8 cellular contexts compared by ENCODE assay signal in the genomic region with DNA sequence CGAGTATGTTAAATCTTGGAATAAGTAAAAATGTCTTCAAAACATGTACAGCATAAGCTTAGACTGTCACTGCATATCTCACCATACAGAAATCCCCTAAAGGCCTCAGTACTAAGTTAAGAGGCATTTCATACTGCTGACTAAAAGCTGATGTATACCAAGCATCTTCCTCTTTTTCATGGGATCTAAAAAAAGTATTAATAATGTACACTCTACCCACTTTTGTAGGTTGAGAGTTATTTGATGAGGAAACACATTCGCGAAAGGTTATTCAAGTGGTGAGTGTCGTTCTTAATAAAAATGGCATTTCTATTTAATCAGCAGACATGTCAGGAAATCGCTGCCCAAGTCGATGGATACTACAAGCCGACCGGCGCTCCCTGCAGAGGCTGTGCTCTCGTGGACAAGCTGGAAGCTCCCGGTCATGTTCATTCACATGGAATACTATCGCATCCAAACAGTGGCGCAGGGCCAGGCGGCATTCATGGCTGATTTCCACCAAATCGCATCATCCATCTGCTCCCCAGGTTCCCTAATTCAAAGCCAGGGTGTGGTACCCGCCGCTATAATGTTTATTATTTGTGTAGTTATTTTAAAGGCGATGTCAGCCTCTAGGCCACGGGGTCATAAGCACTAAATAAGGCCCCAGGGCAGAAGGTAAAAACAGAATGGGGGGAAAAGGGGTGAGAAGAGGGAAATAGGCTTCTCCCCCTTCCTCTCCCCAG. TPM values are rescaled to one million over a fixed set of nuclear protein-coding genes. Genes with fewer than 3 reads are reported as not detected.
DNase-seq lines count a peak whose midpoint lies in the region; ATAC-seq and TF ChIP-seq lines count a peak whose summit lies in the region.

No MANE protein-coding gene starts in this region.

- H3K36me3 Mint-ChIP-seq in CD4-positive, alpha-beta T cell (ENCODE audit: low read depth): peaks cover 18% of the 10 kb centered on the region

- H3K27me3 ChIP-seq in CD4-positive, alpha-beta T cell (ENCODE audit: control insufficient read depth, insufficient read depth, low read length): no peaks in the 10 kb centered on the region
- H3K27me3 ChIP-seq in Peyer's patch: no peaks in the 10 kb centered on the region
- H3K27me3 ChIP-seq in parathyroid adenoma (ENCODE audit: control insufficient read depth, insufficient read depth, low read length): no peaks in the 10 kb centered on the region

- CTCF ChIA-PET in CD4-positive, alpha-beta T cell (lab: Charles Lee): interaction anchor here (1.3 to 1.7 kb wide), 2 partner anchors 10 to 204 kb away, joined by 3 to 4 read pairs; no protein-coding TSS in a partner anchor

- H3K4me3 ChIP-seq in Peyer's patch (peak overlapping the region; percentile 91 to 99 (median 96)), parathyroid adenoma (ENCODE audit: low read depth, low read length) (peak overlapping the region; percentile 90)

- H3K79me2 ChIP-seq in parathyroid adenoma: no peaks in the 10 kb centered on the region

- intact Hi-C loops in CD4-positive, alpha-beta T cell (cut with DNase I, micrococcal nuclease): loop anchor here (1.0 to 5.0 kb wide), 3 partner anchors 97 to 421 kb away; partner anchors contain the start of genes ERBIN (in 2 of the 2), SREK1 (in 2 of the 2) and TRIM23 (in 1 of the 2)
- intact Hi-C loops in left ventricle myocardium superior (cut with micrococcal nuclease): no loop called here

- no peak overlapping the region for H3K27ac Mint-ChIP-seq in CD4-positive, alpha-beta T cell

- H3K4me1 ChIP-seq in Peyer's patch (peaks cover 0 to 6% (median 2%) of the 10 kb centered on the region in 4 donors), parathyroid adenoma (no peaks in the 10 kb centered on the region)

- ATAC-seq in CD4-positive, alpha-beta T cell (ENCODE audit: poor library complexity): peak; percentile 15
- ATAC-seq in GM19324 (IDR thresholded peaks at IDR 0.05; ENCODE audit: low FRiP score, unreplicated experiment) (peak; percentile 2), left ventricle myocardium superior (peak; percentile 64)

- no peaks in the 10 kb centered on the region for H3K9me3 ChIP-seq in CD4-positive, alpha-beta T cell (ENCODE audit: control insufficient read depth, low read length)
- H3K9me3 ChIP-seq in Peyer's patch (no peaks in the 10 kb centered on the region), parathyroid adenoma (ENCODE audit: control insufficient read depth, low read length) (no peaks in the 10 kb centered on the region)

- peak overlapping the region; percentile 97 for H3K27ac ChIP-seq in CD4-positive, alpha-beta T cell (ENCODE audit: low read depth, low read length)
- H3K27ac ChIP-seq in Peyer's patch (peak overlapping the region; percentile 79 to 92 (median 82)), parathyroid adenoma (no peak overlapping the region)

- H3K4me2 ChIP-seq in parathyroid adenoma (ENCODE audit: low read length): peak overlapping the region; percentile 99

- peak overlapping the region; percentile 97 for H2AFZ ChIP-seq in parathyroid adenoma

- no peaks in the 10 kb centered on the region for H3K9me3 Mint-ChIP-seq in CD4-positive, alpha-beta T cell

- no peak overlapping the region for H3K9ac ChIP-seq in parathyroid adenoma

- no peak for TF ChIP-seq POLR2A in Peyer's patch (IDR thresholded peaks at IDR 0.05)

- H3K36me3 ChIP-seq in Peyer's patch (no peaks in the 10 kb centered on the region), parathyroid adenoma (ENCODE audit: control insufficient read depth, insufficient read depth, low read length) (no peaks in the 10 kb centered on the region)

- no peak overlapping the region for H3K4me3 Mint-ChIP-seq in CD4-positive, alpha-beta T cell

- TF ChIP-seq CTCF in CD4-positive, alpha-beta T cell (IDR thresholded peaks at IDR 0.05): no peak
- TF ChIP-seq CTCF in Peyer's patch (IDR thresholded peaks at IDR 0.05) (no peak), parathyroid adenoma (IDR thresholded peaks at IDR 0.05) (no peak)

- POLR2A ChIA-PET in CD4-positive, alpha-beta T cell (lab: Charles Lee): interaction anchor here (1.0 to 4.9 kb wide), 8 partner anchors 13 to 423 kb away, joined by 3 to 86 read pairs (median 9); partner anchors contain the start of genes CENPK, ERBIN, PPWD1 and SHLD3

- H3K27me3 Mint-ChIP-seq in CD4-positive, alpha-beta T cell: no peaks in the 10 kb centered on the region

- DNase-seq in CD4-positive, alpha-beta T cell: peak in 4 of 10 experiments; percentile 3 to 35 (median 18)
- DNase-seq in HK-2 (ENCODE audit: unreplicated experiment): peak; percentile 44
- peak; percentile 36 to 63 (median 55) for DNase-seq in Peyer's patch
- DNase-seq in astrocyte of the hippocampus (ENCODE audit: low read depth, low spot score): peak; percentile 81
- DNase-seq in left ventricle myocardium superior: peak; percentile 77
- DNase-seq in COLO829 (ENCODE audit: low spot score): no peak

- peaks cover 26% of the 10 kb centered on the region for H3K4me1 Mint-ChIP-seq in CD4-positive, alpha-beta T cell (ENCODE audit: low read depth)

RNA-seq across cellular contexts. Expression of gene SGTB, which starts 0.7 kb away (rescaled TPM):
- 10 to 100 TPM; 84.2 to 93.7 TPM for total RNA-seq in CD4-positive, alpha-beta T cell
- total RNA-seq in Peyer's patch (10 to 100 TPM in 1 of 4 donors, 1 to 10 TPM in 3; 1.9 to 16.5 (median 2.1) TPM), left ventricle myocardium superior (4.6 TPM)

RNA-seq across cellular contexts. Expression of gene NLN, which starts 0.8 kb away (rescaled TPM):
- 1 to 10 TPM; 1.4 to 2.5 TPM for total RNA-seq in CD4-positive, alpha-beta T cell
- total RNA-seq in Peyer's patch (10 to 100 TPM in 2 of 4 donors, 1 to 10 TPM in 2; 2.2 to 17.3 (median 9.8) TPM), left ventricle myocardium superior (14.1 TPM)

Comparison
In these comparisons a context has a peak if more than half of its experiments do, and no peak if none do; other contexts are left out.
1. ATAC-seq: peak in every context shown above with its lines; median percentile 64 in left ventricle myocardium superior; 15 in CD4-positive, alpha-beta T cell; 2 in GM19324.
2. RNA of gene SGTB, which starts 0.7 kb away (total RNA-seq): 84.2 to 93.7 TPM in CD4-positive, alpha-beta T cell; 4.6 TPM in left ventricle myocardium superior (single experiment) and 1.9 to 16.5 TPM in Peyer's patch; every median in the first group is over 4 times any median in the second.